ENCODE assay signal across 12 cellular contexts in the genomic region with DNA sequence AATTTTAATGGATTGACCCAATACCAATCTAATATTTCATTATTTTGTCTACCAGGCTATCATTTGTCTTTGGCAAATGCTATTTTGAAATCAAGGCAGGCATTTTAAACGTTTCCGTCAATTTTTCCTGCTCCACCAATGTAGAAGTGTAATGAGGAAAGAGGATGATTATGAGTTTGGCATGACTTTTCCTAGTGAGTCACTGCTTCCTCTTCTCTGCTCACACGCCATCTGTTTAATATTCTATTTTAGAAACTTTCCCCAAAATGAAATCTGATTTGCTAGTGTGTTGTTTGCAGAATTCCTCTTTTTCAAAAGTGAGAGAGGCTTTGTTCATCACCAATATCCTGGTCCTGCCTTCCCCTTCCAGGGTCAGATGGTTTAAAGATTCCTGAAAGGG. TPM values are rescaled to one million over a fixed set of nuclear protein-coding genes. Genes with fewer than 3 reads are reported as not detected.
A peak's percentile ranks its signal among the peaks of the same experiment; 100 is the strongest.
DNase-seq lines count a peak whose midpoint lies in the region; ATAC-seq and TF ChIP-seq lines count a peak whose summit lies in the region.
"Had no signal": no experiment of that assay in that cellular context is flagged by ENCODE, and none has a peak within 500 bp of the region (broad histone marks: within the 10 kb centered on the region; RNA-seq: fewer than 3 reads in every experiment).

No MANE protein-coding gene starts in this region.

- H3K27ac ChIP-seq in ACC112 (ENCODE audit: low read depth, low read length) (peak overlapping the region; percentile 86), left lung (peak overlapping the region in 1 of 2 donors; percentile 45)
- H3K27ac ChIP-seq: BLaER1, suprapubic skin had no signal

- H3K27me3 ChIP-seq in ACC112 (ENCODE audit: insufficient read depth, low read length) (no peaks in the 10 kb centered on the region), left lung (no peaks in the 10 kb centered on the region)
- H3K27me3 ChIP-seq: BLaER1, suprapubic skin had no signal

- no peak for TF ChIP-seq CTCF in left lung (IDR thresholded peaks at IDR 0.05)

- H3K4me3 ChIP-seq in ACC112 (ENCODE audit: low read depth, low read length) (peak overlapping the region; percentile 17; the same call in 1 of the 2 replicates), left lung (no peak overlapping the region)
- H3K4me3 ChIP-seq: BLaER1, suprapubic skin had no signal

- H3K9me3 ChIP-seq in left lung, result no peaks in the 10 kb centered on the region
- H3K9me3 ChIP-seq: BLaER1, suprapubic skin had no signal

- intact Hi-C loops in left lung (cut with DNase I), result no loop called here

- ATAC-seq in left lung (peak; percentile 47), GM19395 (IDR thresholded peaks at IDR 0.05; ENCODE audit: unreplicated experiment) (no peak), GM21619 (IDR thresholded peaks at IDR 0.05; ENCODE audit: unreplicated experiment) (no peak)

- DNase-seq in HS-5 (ENCODE audit: low read depth) (peak; percentile 81), dedifferentiated amniotic fluid mesenchymal stem cell (ENCODE audit: extremely low spot score) (peak; percentile 42), left lung (no peak), foreskin melanocyte (no peak), NCI-H1417 (lab: John Stamatoyannopoulos, UW) (no peak)
- DNase-seq: NCI-H1694 treated with DMSO at 0.1 percent for 48 hours had no signal

- no peaks in the 10 kb centered on the region for H3K36me3 ChIP-seq in ACC112 (ENCODE audit: insufficient read depth, low read length)
- H3K36me3 ChIP-seq in left lung, result no peaks in the 10 kb centered on the region
- H3K36me3 ChIP-seq: BLaER1, suprapubic skin had no signal

- H3K4me1 ChIP-seq in ACC112 (ENCODE audit: control insufficient read depth, insufficient read depth, low read length, unreplicated experiment) (peaks cover 25% of the 10 kb centered on the region), left lung (peaks cover 0 to 6% of the 10 kb centered on the region in 2 donors)
- H3K4me1 ChIP-seq: BLaER1 had no signal

- H3K79me2 ChIP-seq in ACC112 (ENCODE audit: control insufficient read depth, insufficient read depth, low read length, unreplicated experiment), result no peaks in the 10 kb centered on the region

- H2AFZ ChIP-seq in ACC112 (ENCODE audit: low read length, unreplicated experiment), result peak overlapping the region; percentile 16

RNA-seq across cellular contexts. Expression of a gene that starts 42.5 kb away (rescaled TPM):
- 10 to 100 TPM; 37.0 to 47.8 TPM for total RNA-seq in left lung
- total RNA-seq: osteocyte had no signal

Comparison
In these comparisons a context has a peak if more than half of its experiments do, and no peak if none do; other contexts are left out.
1. DNase-seq: peak in HS-5 (single experiment) and dedifferentiated amniotic fluid mesenchymal stem cell (single experiment); none in left lung (0 of 2), foreskin melanocyte (single experiment) and NCI-H1417 (0 of 3).